ENCODE assay signal across 14 cellular contexts in the genomic region with DNA sequence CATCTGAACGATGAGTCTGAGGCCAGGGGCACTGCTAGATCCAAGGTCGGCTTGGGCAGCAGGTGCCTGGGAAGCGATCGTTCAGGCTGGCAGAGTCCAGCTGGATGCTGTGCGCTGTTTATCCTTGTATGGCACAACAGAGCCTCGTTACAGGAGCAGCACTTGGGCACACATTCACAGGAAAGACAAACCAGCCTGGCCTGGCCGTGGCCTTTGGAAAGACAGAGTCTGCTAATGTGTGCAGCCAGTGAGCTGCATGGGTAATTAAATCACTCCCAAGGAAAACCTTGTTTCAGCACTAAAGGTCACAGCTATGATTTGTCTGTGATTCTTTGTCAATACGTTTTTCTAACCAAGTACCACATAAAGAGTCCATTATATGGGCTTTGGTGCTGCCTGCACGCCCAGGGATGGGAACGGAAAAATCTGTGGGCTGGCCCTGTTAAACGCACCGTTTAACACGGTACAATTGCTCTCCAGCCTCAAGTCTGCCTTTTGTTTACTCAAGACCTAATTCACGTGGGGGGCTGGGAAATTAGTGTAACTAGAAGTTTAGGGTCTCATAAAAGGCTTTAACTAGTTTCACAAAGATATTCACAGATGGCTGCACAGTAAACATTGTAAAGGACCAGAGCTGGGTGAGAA.
DNase-seq lines count a peak whose midpoint lies in the region; ATAC-seq, FAIRE-seq and TF ChIP-seq lines count a peak whose summit lies in the region.
"Had no signal": no experiment of that assay in that cellular context is flagged by ENCODE, and none has a peak within 500 bp of the region (broad histone marks: within the 10 kb centered on the region; RNA-seq: fewer than 3 reads in every experiment).

No MANE protein-coding gene starts in this region.

- ATAC-seq in HG03520 (IDR thresholded peaks at IDR 0.05; ENCODE audit: unreplicated experiment) (no peak), GM21381 (IDR thresholded peaks at IDR 0.05; ENCODE audit: unreplicated experiment) (no peak)
- ATAC-seq: body of pancreas had no signal

- H3K9me3 Mint-ChIP-seq in neural crest cell, result no peaks in the 10 kb centered on the region
- H3K9me3 Mint-ChIP-seq: activated CD4-positive, alpha-beta T cell treated with anti-CD3 and anti-CD28 coated beads, Interleukin-2, amount 10 ng/mL, durations not matched to agents 7 days and 5 days had no signal

- peak overlapping the region; percentile 31 for H3K27ac Mint-ChIP-seq in neural crest cell (ENCODE audit: unreplicated experiment)
- H3K27ac Mint-ChIP-seq: activated CD4-positive, alpha-beta T cell treated with anti-CD3 and anti-CD28 coated beads, Interleukin-2, amount 10 ng/mL, durations not matched to agents 7 days and 5 days had no signal

- no peak for TF ChIP-seq CTCF in neural crest cell (conservative IDR thresholded peaks at IDR 0.05)

- DNase-seq in G401 (ENCODE audit: low spot score) (peak; percentile 74), NCI-H2196 treated with DMSO at 0.1 percent for 48 hours (lab: John Stamatoyannopoulos, UW; ENCODE audit: unreplicated experiment) (peak; percentile 45), cerebellar nuclear complex (lab: John Stamatoyannopoulos, UW) (peak; percentile 5 to 12), neural crest cell (ENCODE audit: low read depth, low spot score) (peak; percentile 5), frontal cortex (ENCODE audit: low spot score in 2 of 2) (no peak)
- no peak for DNase-seq in stimulated activated CD8-positive, alpha-beta memory T cell treated with anti-CD3 and anti-CD28 coated beads, Interleukin-4, amount 100 ng/mL, for 48 hours
- DNase-seq: activated CD4-positive, alpha-beta T cell treated with anti-CD3 and anti-CD28 coated beads, Interleukin-2, amount 10 ng/mL, durations not matched to agents 7 days and 5 days; PC-9; stimulated activated CD4-positive, alpha-beta T cell treated with anti-CD3 and anti-CD28 coated beads, Interleukin-4, amount 100 ng/mL, for 24 hours; stimulated activated naive CD4-positive, alpha-beta T cell treated with Interleukin-2 at 50 U/mL for 16 hours had no signal

- no peak for FAIRE-seq in frontal cortex (lab: Jason Lieb, UNC)
- FAIRE-seq: endometrium had no signal

- H3K27me3 Mint-ChIP-seq in neural crest cell (ENCODE audit: low read depth), result peaks cover 77% of the 10 kb centered on the region

- no peaks in the 10 kb centered on the region for H3K36me3 Mint-ChIP-seq in neural crest cell (ENCODE audit: low read depth)

- in situ Hi-C loops in G401 (cut with HindIII; ENCODE audit: low sequenced_read_pairs), result no loop called here

- peak overlapping the region; percentile 58 for H3K4me3 Mint-ChIP-seq in neural crest cell
- H3K4me3 Mint-ChIP-seq: activated CD4-positive, alpha-beta T cell treated with anti-CD3 and anti-CD28 coated beads, Interleukin-2, amount 10 ng/mL, durations not matched to agents 7 days and 5 days had no signal

- H3K4me1 Mint-ChIP-seq in neural crest cell, result peaks cover 20% of the 10 kb centered on the region
- H3K4me1 Mint-ChIP-seq: activated CD4-positive, alpha-beta T cell treated with anti-CD3 and anti-CD28 coated beads, Interleukin-2, amount 10 ng/mL, durations not matched to agents 7 days and 5 days had no signal

Comparison
In these comparisons a context has a peak if more than half of its experiments do, and no peak if none do; other contexts are left out.
1. DNase-seq: peak in G401 (single experiment), NCI-H2196 treated with DMSO at 0.1 percent for 48 hours (single experiment), cerebellar nuclear complex (2 of 2) and neural crest cell (single experiment); none in frontal cortex (0 of 2) and stimulated activated CD8-positive, alpha-beta memory T cell treated with anti-CD3 and anti-CD28 coated beads, Interleukin-4, amount 100 ng/mL, for 48 hours (single experiment).